Comparison of ENCODE assay signal across 13 cellular contexts in the genomic region with DNA sequence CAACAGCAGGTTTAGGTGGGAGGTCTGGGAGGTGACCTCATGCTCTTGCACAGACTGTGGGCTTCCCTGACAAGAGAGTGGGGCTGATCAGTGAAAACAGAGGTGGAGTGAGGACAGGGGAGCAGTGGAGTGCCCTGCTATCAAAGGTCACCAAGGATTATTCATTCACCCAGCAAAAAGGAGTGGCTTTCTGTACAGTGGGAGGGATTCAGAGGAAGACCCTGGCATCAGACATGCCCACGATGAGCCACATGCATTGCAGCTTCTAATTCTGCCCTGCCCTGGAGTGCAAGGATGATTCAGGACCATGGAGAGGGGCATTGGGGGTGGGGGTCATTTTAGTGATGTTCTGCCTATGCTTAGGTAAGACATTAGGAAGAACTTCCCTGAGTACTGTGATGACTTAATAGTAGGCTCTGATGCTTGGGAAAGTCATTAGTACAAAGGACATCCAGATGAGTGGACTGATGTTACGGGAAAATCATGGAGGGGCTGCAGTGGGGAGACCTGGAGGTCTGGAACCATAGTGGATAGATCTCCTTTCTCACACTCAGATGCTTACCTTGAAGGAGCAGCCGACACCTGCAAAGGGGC. TPM values are rescaled to one million over a fixed set of nuclear protein-coding genes. Genes with fewer than 3 reads are reported as not detected.
DNase-seq lines count a peak whose midpoint lies in the region; ATAC-seq and TF ChIP-seq lines count a peak whose summit lies in the region.
"Had no signal": no experiment of that assay in that cellular context is flagged by ENCODE, and none has a peak within 500 bp of the region (broad histone marks: within the 10 kb centered on the region; RNA-seq: fewer than 3 reads in every experiment).

No MANE protein-coding gene starts in this region.

- H3K9me3 Mint-ChIP-seq in WTC11, result peaks cover 11% of the 10 kb centered on the region
- H3K9me3 Mint-ChIP-seq: activated B cell treated with CpG ODN at 0.5 μM for 24 hours had no signal

- no peak overlapping the region for H3K27ac Mint-ChIP-seq in WTC11
- H3K27ac Mint-ChIP-seq: activated B cell treated with CpG ODN at 0.5 μM for 24 hours had no signal

- intact Hi-C loops in left ventricle myocardium inferior (cut with micrococcal nuclease), result no loop called here
- intact Hi-C loops in left ventricle myocardium superior (cut with micrococcal nuclease), result no loop called here
- intact Hi-C loops in dorsolateral prefrontal cortex (cut with DNase I), result loop anchor here in 1 of 2 donors (2.0 kb wide), 1 partner anchor 37 kb away; a partner anchor contains a TSS

- no peak overlapping the region for H4K12ac ChIP-seq in trophoblast cell (ENCODE audit: low read depth, low read length)

- no peak overlapping the region for H3K14ac ChIP-seq in trophoblast cell (ENCODE audit: low read length)

- peak overlapping the region; percentile 35 for H3K27ac ChIP-seq in left ventricle myocardium inferior (replicated peaks)
- peak overlapping the region in 58 of 59 donors; percentile 76 to 99 (median 95) for H3K27ac ChIP-seq in dorsolateral prefrontal cortex
- H3K27ac ChIP-seq in substantia nigra (ENCODE audit: low read depth, low read length, poor library complexity, severe bottlenecking), result peak overlapping the region; percentile 87
- no peak overlapping the region for H3K27ac ChIP-seq in trophoblast cell (ENCODE audit: low read depth, low read length)

- no peak overlapping the region for H2AFZ ChIP-seq in trophoblast cell (ENCODE audit: insufficient read depth, low read length, poor library complexity)

- no peaks in the 10 kb centered on the region for H3K79me1 ChIP-seq in trophoblast cell (ENCODE audit: low read length)

- H3K9me3 ChIP-seq in left ventricle myocardium inferior (replicated peaks), result no peaks in the 10 kb centered on the region
- peaks cover 4% of the 10 kb centered on the region for H3K9me3 ChIP-seq in trophoblast cell (ENCODE audit: insufficient read depth, low read depth, low read length)

- WGBS in trophoblast cell (ENCODE audit: extremely low coverage, insufficient coverage, insufficient read length), result no CpG with 5 or more reads among the region's 3 CpGs

- no peak overlapping the region for H3K9ac ChIP-seq in trophoblast cell (ENCODE audit: low read length)

- H3K27me3 Mint-ChIP-seq in WTC11 (ENCODE audit: low read depth), result no peaks in the 10 kb centered on the region; the same call in 1 of the 2 replicates
- H3K27me3 Mint-ChIP-seq: activated B cell treated with CpG ODN at 0.5 μM for 24 hours had no signal

- TF ChIP-seq CTCF in left ventricle myocardium inferior (IDR thresholded peaks at IDR 0.05; ENCODE audit: borderline replicate concordance), result no peak
- no peak for TF ChIP-seq CTCF in WTC11 (IDR thresholded peaks at IDR 0.05)
- TF ChIP-seq CTCF in dorsolateral prefrontal cortex (IDR thresholded peaks at IDR 0.05 in 54 of 56, conservative IDR thresholded peaks at IDR 0.05 in 2 of 56; ENCODE audit: low read depth in 1 of 56, partially characterized antibody in 56 of 56), result no peak

- H3K27me3 ChIP-seq in left ventricle myocardium inferior (ENCODE audit: low read depth) (no peaks in the 10 kb centered on the region), dorsolateral prefrontal cortex (no peaks in the 10 kb centered on the region), trophoblast cell (ENCODE audit: insufficient read depth, low read length) (no peaks in the 10 kb centered on the region)

- no peak overlapping the region for H3K4me2 ChIP-seq in trophoblast cell (ENCODE audit: low read length)

- DNase-seq in left ventricle myocardium inferior (no peak), left ventricle myocardium superior (no peak), WTC11 (ENCODE audit: low spot score) (peak; percentile 56), dorsolateral prefrontal cortex (peak in 1 of 10 donors; percentile 48), substantia nigra (lab: John Stamatoyannopoulos, UW) (peak in 6 of 49 donors; percentile 12 to 19 (median 14)), trophoblast cell (no peak), EL (no peak)
- DNase-seq: activated B cell treated with CpG ODN at 0.5 μM for 24 hours; effector memory CD4-positive, alpha-beta T cell; left colon; NCI-H1048; NCI-H226 had no signal

- ATAC-seq in left ventricle myocardium superior (no peak), WTC11 (peak; percentile 23; the same call in 1 of the 2 replicates), HG03520 (IDR thresholded peaks at IDR 0.05; ENCODE audit: unreplicated experiment) (no peak)
- ATAC-seq: left colon had no signal

- peaks cover 32% of the 10 kb centered on the region for H3K4me1 Mint-ChIP-seq in WTC11

- H3K18ac ChIP-seq in trophoblast cell (ENCODE audit: low read length), result no peak overlapping the region

- H3K4me1 ChIP-seq in left ventricle myocardium inferior, result peaks cover 22% of the 10 kb centered on the region
- peaks cover 3% of the 10 kb centered on the region in 2 experiments for H3K4me1 ChIP-seq in trophoblast cell (ENCODE audit: control insufficient read depth in 1 of 2, insufficient read depth in 2 of 2, low read length in 2 of 2)

- no peak overlapping the region for H4K8ac ChIP-seq in trophoblast cell (ENCODE audit: low read depth, low read length)

- no peak overlapping the region for H3K4me3 Mint-ChIP-seq in WTC11
- H3K4me3 Mint-ChIP-seq: activated B cell treated with CpG ODN at 0.5 μM for 24 hours had no signal

- no peak overlapping the region for H2AK5ac ChIP-seq in trophoblast cell (ENCODE audit: low read length)

- no peak overlapping the region for H2BK120ac ChIP-seq in trophoblast cell (ENCODE audit: insufficient read depth, low read length, poor library complexity)

- no peak overlapping the region for H2BK12ac ChIP-seq in trophoblast cell (ENCODE audit: low read length)

- H3K36me3 ChIP-seq in left ventricle myocardium inferior (peaks cover 14% of the 10 kb centered on the region), trophoblast cell (ENCODE audit: control insufficient read depth in 1 of 2, insufficient read depth in 2 of 2, low read length in 2 of 2) (no peaks in the 10 kb centered on the region)

- no peak overlapping the region for H2BK5ac ChIP-seq in trophoblast cell (ENCODE audit: low read depth, low read length, poor library complexity)

- CTCF ChIA-PET in WTC11 (lab: Charles Lee), result interaction anchor here (1.2 to 2.3 kb wide), 2 partner anchors 45 to 67 kb away, joined by 3 to 7 read pairs; no protein-coding TSS in a partner anchor

- H3K4me3 ChIP-seq in left ventricle myocardium inferior, result no peak overlapping the region
- peak overlapping the region in 17 of 59 donors; percentile 1 to 38 (median 15) for H3K4me3 ChIP-seq in dorsolateral prefrontal cortex
- no peak overlapping the region for H3K4me3 ChIP-seq in trophoblast cell (ENCODE audit: low read depth, low read length)

- H3K4ac ChIP-seq in trophoblast cell (ENCODE audit: low read depth, low read length), result no peak overlapping the region

- no peak overlapping the region for H3K23ac ChIP-seq in trophoblast cell (ENCODE audit: low read length)

- H3K79me2 ChIP-seq in trophoblast cell (ENCODE audit: control insufficient read depth, insufficient read depth, low read length, poor library complexity), result no peaks in the 10 kb centered on the region

- POLR2A ChIA-PET in WTC11 (lab: Charles Lee), result interaction anchor here (0.6 to 1.0 kb wide), 2 partner anchors 15 to 88 kb away, joined by 3 to 5 read pairs; no protein-coding TSS in a partner anchor

- H3K36me3 Mint-ChIP-seq in WTC11, result peaks cover 5% of the 10 kb centered on the region

- no peak overlapping the region for H4K91ac ChIP-seq in trophoblast cell (ENCODE audit: low read depth, low read length)

TF ChIP-seq in WTC11, 78 proteins besides CTCF, POLR2A, EP300 and RAD21 (continues in another document):
- TF ChIP-seq GTF2I (CRISPR knock-in tag; conservative IDR thresholded peaks at IDR 0.05) (0 out of 2 replicates have a peak, but pooled peaks have one; percentile 38), ZNF416 (CRISPR knock-in tag; IDR thresholded peaks at IDR 0.05) (no peak)
- TF ChIP-seq, protein P1, sequence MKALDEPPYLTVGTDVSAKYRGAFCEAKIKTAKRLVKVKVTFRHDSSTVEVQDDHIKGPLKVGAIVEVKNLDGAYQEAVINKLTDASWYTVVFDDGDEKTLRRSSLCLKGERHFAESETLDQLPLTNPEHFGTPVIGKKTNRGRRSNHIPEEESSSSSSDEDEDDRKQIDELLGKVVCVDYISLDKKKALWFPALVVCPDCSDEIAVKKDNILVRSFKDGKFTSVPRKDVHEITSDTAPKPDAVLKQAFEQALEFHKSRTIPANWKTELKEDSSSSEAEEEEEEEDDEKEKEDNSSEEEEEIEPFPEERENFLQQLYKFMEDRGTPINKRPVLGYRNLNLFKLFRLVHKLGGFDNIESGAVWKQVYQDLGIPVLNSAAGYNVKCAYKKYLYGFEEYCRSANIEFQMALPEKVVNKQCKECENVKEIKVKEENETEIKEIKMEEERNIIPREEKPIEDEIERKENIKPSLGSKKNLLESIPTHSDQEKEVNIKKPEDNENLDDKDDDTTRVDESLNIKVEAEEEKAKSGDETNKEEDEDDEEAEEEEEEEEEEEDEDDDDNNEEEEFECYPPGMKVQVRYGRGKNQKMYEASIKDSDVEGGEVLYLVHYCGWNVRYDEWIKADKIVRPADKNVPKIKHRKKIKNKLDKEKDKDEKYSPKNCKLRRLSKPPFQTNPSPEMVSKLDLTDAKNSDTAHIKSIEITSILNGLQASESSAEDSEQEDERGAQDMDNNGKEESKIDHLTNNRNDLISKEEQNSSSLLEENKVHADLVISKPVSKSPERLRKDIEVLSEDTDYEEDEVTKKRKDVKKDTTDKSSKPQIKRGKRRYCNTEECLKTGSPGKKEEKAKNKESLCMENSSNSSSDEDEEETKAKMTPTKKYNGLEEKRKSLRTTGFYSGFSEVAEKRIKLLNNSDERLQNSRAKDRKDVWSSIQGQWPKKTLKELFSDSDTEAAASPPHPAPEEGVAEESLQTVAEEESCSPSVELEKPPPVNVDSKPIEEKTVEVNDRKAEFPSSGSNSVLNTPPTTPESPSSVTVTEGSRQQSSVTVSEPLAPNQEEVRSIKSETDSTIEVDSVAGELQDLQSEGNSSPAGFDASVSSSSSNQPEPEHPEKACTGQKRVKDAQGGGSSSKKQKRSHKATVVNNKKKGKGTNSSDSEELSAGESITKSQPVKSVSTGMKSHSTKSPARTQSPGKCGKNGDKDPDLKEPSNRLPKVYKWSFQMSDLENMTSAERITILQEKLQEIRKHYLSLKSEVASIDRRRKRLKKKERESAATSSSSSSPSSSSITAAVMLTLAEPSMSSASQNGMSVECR (CRISPR knock-in tag; IDR thresholded peaks at IDR 0.05; ENCODE audit: borderline replicate concordance), result 0 out of 2 replicates have a peak, but pooled peaks have one; percentile 47

RNA-seq across cellular contexts. Expression of a gene that starts 12.8 kb away (rescaled TPM):
- 2.6 TPM for total RNA-seq in left ventricle myocardium inferior
- 2.4 TPM for total RNA-seq in left ventricle myocardium superior
- total RNA-seq in WTC11 (2021), result 1.8 to 3.1 TPM (median 2.9 TPM) in 3 replicates
- total RNA-seq in dorsolateral prefrontal cortex, result 10 to 100 TPM in 57 of 120 experiments, 1 to 10 TPM in 63; 3.8 to 25.3 (median 9.8) TPM
- 0.60 and 0.64 TPM in 2 replicates for polyA plus RNA-seq in trophoblast cell (2013)

RNA-seq across cellular contexts. Expression of a gene that starts 36.8 kb away (rescaled TPM):
- total RNA-seq in left ventricle myocardium inferior (13.0 TPM), left ventricle myocardium superior (9.5 TPM), WTC11 (2021) (29.3 to 39.0 TPM (median 35.4 TPM) in 3 replicates), dorsolateral prefrontal cortex (100 to 1,000 TPM in 2 of 120 experiments, 10 to 100 TPM in 118; 18.7 to 119 (median 39.5) TPM)
- 12.1 and 12.9 TPM in 2 replicates for polyA plus RNA-seq in trophoblast cell (2013)
